In genomic region chrX:110328613-110329012, GRCh38 we compare ENCODE assay signal across 1 cellular context. TPM values are rescaled to one million over a fixed set of nuclear protein-coding genes. Genes with fewer than 3 reads are reported as not detected.
"Had no signal": no experiment of that assay in that cellular context is flagged by ENCODE, and none has a peak within 500 bp of the region (broad histone marks: within the 10 kb centered on the region; RNA-seq: fewer than 3 reads in every experiment).

No MANE protein-coding gene starts in this region.

RNA-seq across cellular contexts. Expression of gene RTL9, which starts 30.0 kb away (rescaled TPM):
- total RNA-seq: G401 had no signal
